In genomic region chr3:142596726-142597088, GRCh38 we compare ENCODE assay signal across 2 cellular contexts.
TF ChIP-seq lines count a peak whose summit lies in the region.

No MANE protein-coding gene starts in this region.

TF ChIP-seq in H1, 55 proteins besides CTCF, POLR2A, EP300 and RAD21:
- no peak for TF ChIP-seq KDM1A (IDR thresholded peaks at IDR 0.05; ENCODE audit: borderline replicate concordance, low read length)
- TF ChIP-seq ATF2 (IDR thresholded peaks at IDR 0.05; ENCODE audit: low read length) = no peak
- TF ChIP-seq BRCA1 (IDR thresholded peaks at IDR 0.05; ENCODE audit: low read depth, low read length) = no peak
- no peak for TF ChIP-seq HDAC6 (IDR thresholded peaks at IDR 0.05; ENCODE audit: low read depth, low read length)
- TF ChIP-seq NANOG (IDR thresholded peaks at IDR 0.05; ENCODE audit: insufficient read depth, low read depth, low read length, poor library complexity, severe bottlenecking) = no peak
- TF ChIP-seq RXRA (IDR thresholded peaks at IDR 0.05; ENCODE audit: insufficient read depth, low read depth, low read length) = no peak
- TF ChIP-seq, protein P1, sequence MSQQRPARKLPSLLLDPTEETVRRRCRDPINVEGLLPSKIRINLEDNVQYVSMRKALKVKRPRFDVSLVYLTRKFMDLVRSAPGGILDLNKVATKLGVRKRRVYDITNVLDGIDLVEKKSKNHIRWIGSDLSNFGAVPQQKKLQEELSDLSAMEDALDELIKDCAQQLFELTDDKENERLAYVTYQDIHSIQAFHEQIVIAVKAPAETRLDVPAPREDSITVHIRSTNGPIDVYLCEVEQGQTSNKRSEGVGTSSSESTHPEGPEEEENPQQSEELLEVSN (IDR thresholded peaks at IDR 0.05) = no peak
- TF ChIP-seq HDAC2 (IDR thresholded peaks at IDR 0.05; ENCODE audit: borderline replicate concordance in 1 of 2, low read depth in 2 of 2, low read length in 2 of 2) = no peak
- TF ChIP-seq RBBP5 (IDR thresholded peaks at IDR 0.05; ENCODE audit: borderline replicate concordance, low read depth, low read length) = no peak
- no peak for TF ChIP-seq CEBPB (IDR thresholded peaks at IDR 0.05; ENCODE audit: low read depth, low read length)
- TF ChIP-seq YY1 (IDR thresholded peaks at IDR 0.05; ENCODE audit: low read depth, low read length) = no peak
- TF ChIP-seq POU5F1 (IDR thresholded peaks at IDR 0.05; ENCODE audit: low read depth, low read length) = no peak
- no peak for TF ChIP-seq SP2 (IDR thresholded peaks at IDR 0.05; ENCODE audit: low read length)
- TF ChIP-seq JUND (IDR thresholded peaks at IDR 0.05; ENCODE audit: low read length) = no peak
- no peak for TF ChIP-seq FOSL1 (IDR thresholded peaks at IDR 0.05; ENCODE audit: insufficient read depth, low read depth, low read length)
- TF ChIP-seq NRF1 (IDR thresholded peaks at IDR 0.05; ENCODE audit: low read depth, low read length) = no peak
- TF ChIP-seq EZH2 (IDR thresholded peaks at IDR 0.05; ENCODE audit: low read depth, low read length, severe bottlenecking) = no peak
- no peak for TF ChIP-seq SUZ12 (IDR thresholded peaks at IDR 0.05; ENCODE audit: low read length)
- TF ChIP-seq CTBP2 (IDR thresholded peaks at IDR 0.05; ENCODE audit: borderline replicate concordance, insufficient read depth, insufficient read length, low read length) = no peak
TF ChIP-seq in H1: peak in this region for 0.

TF ChIP-seq in GM12891, 5 proteins besides CTCF, POLR2A, EP300 and RAD21:
- TF ChIP-seq POLR2AphosphoS5 (IDR thresholded peaks at IDR 0.05; ENCODE audit: low read depth, low read length) (no peak), POU2F2 (IDR thresholded peaks at IDR 0.05; ENCODE audit: low read depth, low read length) (no peak), TAF1 (IDR thresholded peaks at IDR 0.05; ENCODE audit: low read depth, low read length) (no peak), PAX5 (IDR thresholded peaks at IDR 0.05; ENCODE audit: insufficient read depth, low read length, severe bottlenecking) (no peak), SPI1 (IDR thresholded peaks at IDR 0.05; ENCODE audit: low read depth, low read length) (no peak)
